Comparison of ENCODE assay signal across 13 cellular contexts in genomic region chr15:76642671-76643070, GRCh38.
DNase-seq lines count a peak whose midpoint lies in the region; ATAC-seq, FAIRE-seq and TF ChIP-seq lines count a peak whose summit lies in the region.
"Had no signal": no experiment of that assay in that cellular context is flagged by ENCODE, and none has a peak within 500 bp of the region (broad histone marks: within the 10 kb centered on the region; RNA-seq: fewer than 3 reads in every experiment).

No MANE protein-coding gene starts in this region.

- H3K9me3 ChIP-seq in neural progenitor cell (ENCODE audit: low read depth) = no peaks in the 10 kb centered on the region
- H3K9me3 ChIP-seq: sigmoid colon, tibial artery had no signal

- TF ChIP-seq CTCF in activated CD8-positive, alpha-beta T cell treated with anti-CD3 and anti-CD28 coated beads for 36 hours (IDR thresholded peaks at IDR 0.05) = peak; percentile 62
- TF ChIP-seq CTCF in bronchial epithelial cell (IDR thresholded peaks at IDR 0.05; ENCODE audit: insufficient read depth, low read length, severe bottlenecking) = no peak
- peak; percentile 53 for TF ChIP-seq CTCF in neural progenitor cell (IDR thresholded peaks at IDR 0.05)

- DNase-seq in activated CD8-positive, alpha-beta T cell treated with anti-CD3 and anti-CD28 coated beads for 36 hours = no peak
- no peak for DNase-seq in activated CD8-positive, alpha-beta T cell treated with anti-CD3 and anti-CD28 coated beads, Interleukin-2, amount 10 ng/mL, durations not matched to agents 7 days and 5 days
- peak; percentile 8 for DNase-seq in Jurkat, Clone E6-1 (ENCODE audit: low read depth, low spot score)
- DNase-seq in bronchial epithelial cell (ENCODE audit: low read depth) (peak; percentile 5), neural progenitor cell (ENCODE audit: low spot score) (no peak), NCI-H526 treated with DMSO at 0.1 percent for 48 hours (lab: John Stamatoyannopoulos, UW) (no peak)
- no peak for DNase-seq in NK-92 treated with Interleukin-12 subunit alpha and Interleukin-12 subunit beta, amount 100 ng/mL, for 24 hours (lab: John Stamatoyannopoulos, UW)
- DNase-seq in stimulated activated naive CD8-positive, alpha-beta T cell treated with anti-CD3 and anti-CD28 coated beads, Interleukin-15, amount 100 ng/mL, for 72 hours = no peak
- DNase-seq: effector CD8-positive, alpha-beta T cell; NCI-H187; sigmoid colon; tibial artery had no signal

- no peak for ATAC-seq in activated CD8-positive, alpha-beta T cell treated with anti-CD3 and anti-CD28 coated beads for 36 hours
- ATAC-seq in activated CD8-positive, alpha-beta T cell treated with anti-CD3 and anti-CD28 coated beads, Interleukin-2, amount 10 ng/mL, durations not matched to agents 7 days and 5 days = no peak
- no peak for ATAC-seq in stimulated activated naive CD8-positive, alpha-beta T cell treated with anti-CD3 and anti-CD28 coated beads, Interleukin-15, amount 100 ng/mL, for 72 hours

- H3F3A ChIP-seq in neural progenitor cell (ENCODE audit: low read depth) = no peaks in the 10 kb centered on the region

- no peak overlapping the region for H3K4me3 Mint-ChIP-seq in activated CD8-positive, alpha-beta T cell treated with anti-CD3 and anti-CD28 coated beads for 36 hours
- H3K4me3 Mint-ChIP-seq in activated CD8-positive, alpha-beta T cell treated with anti-CD3 and anti-CD28 coated beads, Interleukin-2, amount 10 ng/mL, durations not matched to agents 7 days and 5 days = no peak overlapping the region
- no peak overlapping the region for H3K4me3 Mint-ChIP-seq in neural progenitor cell
- no peak overlapping the region for H3K4me3 Mint-ChIP-seq in stimulated activated naive CD8-positive, alpha-beta T cell treated with anti-CD3 and anti-CD28 coated beads, Interleukin-15, amount 100 ng/mL, for 72 hours

- no peak for FAIRE-seq in bronchial epithelial cell (lab: Jason Lieb, UNC)
- FAIRE-seq: HTR-8/SVneo had no signal

- intact Hi-C loops in activated CD8-positive, alpha-beta T cell treated with anti-CD3 and anti-CD28 coated beads for 36 hours (cut with micrococcal nuclease) = no loop called here

- H3K27me3 Mint-ChIP-seq in activated CD8-positive, alpha-beta T cell treated with anti-CD3 and anti-CD28 coated beads for 36 hours = no peaks in the 10 kb centered on the region
- H3K27me3 Mint-ChIP-seq in activated CD8-positive, alpha-beta T cell treated with anti-CD3 and anti-CD28 coated beads, Interleukin-2, amount 10 ng/mL, durations not matched to agents 7 days and 5 days (ENCODE audit: low read depth) = no peaks in the 10 kb centered on the region
- H3K27me3 Mint-ChIP-seq in neural progenitor cell (ENCODE audit: insufficient read depth, low read depth) = no peaks in the 10 kb centered on the region
- no peaks in the 10 kb centered on the region for H3K27me3 Mint-ChIP-seq in stimulated activated naive CD8-positive, alpha-beta T cell treated with anti-CD3 and anti-CD28 coated beads, Interleukin-15, amount 100 ng/mL, for 72 hours

- peaks cover 6% of the 10 kb centered on the region for H3K4me1 ChIP-seq in neural progenitor cell
- H3K4me1 ChIP-seq: sigmoid colon, tibial artery had no signal

- H3K27ac ChIP-seq in neural progenitor cell = no peak overlapping the region
- H3K27ac ChIP-seq: sigmoid colon, tibial artery had no signal

- H3K4me2 ChIP-seq in neural progenitor cell = no peak overlapping the region

- H3K27me3 ChIP-seq in bronchial epithelial cell (ENCODE audit: control insufficient read depth, insufficient read depth, low read length) (no peaks in the 10 kb centered on the region), neural progenitor cell (no peaks in the 10 kb centered on the region)
- H3K27me3 ChIP-seq: sigmoid colon, tibial artery had no signal

- no peaks in the 10 kb centered on the region for H3K4me1 Mint-ChIP-seq in activated CD8-positive, alpha-beta T cell treated with anti-CD3 and anti-CD28 coated beads for 36 hours (ENCODE audit: low read depth)
- no peaks in the 10 kb centered on the region for H3K4me1 Mint-ChIP-seq in activated CD8-positive, alpha-beta T cell treated with anti-CD3 and anti-CD28 coated beads, Interleukin-2, amount 10 ng/mL, durations not matched to agents 7 days and 5 days (ENCODE audit: low read depth)
- no peaks in the 10 kb centered on the region for H3K4me1 Mint-ChIP-seq in neural progenitor cell
- H3K4me1 Mint-ChIP-seq in stimulated activated naive CD8-positive, alpha-beta T cell treated with anti-CD3 and anti-CD28 coated beads, Interleukin-15, amount 100 ng/mL, for 72 hours = no peaks in the 10 kb centered on the region

- H4K20me1 ChIP-seq in neural progenitor cell (ENCODE audit: low read depth) = no peaks in the 10 kb centered on the region

- peaks cover 10% of the 10 kb centered on the region for H3K36me3 Mint-ChIP-seq in activated CD8-positive, alpha-beta T cell treated with anti-CD3 and anti-CD28 coated beads for 36 hours (ENCODE audit: low read depth)
- peaks cover 10% of the 10 kb centered on the region for H3K36me3 Mint-ChIP-seq in activated CD8-positive, alpha-beta T cell treated with anti-CD3 and anti-CD28 coated beads, Interleukin-2, amount 10 ng/mL, durations not matched to agents 7 days and 5 days (ENCODE audit: low read depth)
- H3K36me3 Mint-ChIP-seq in neural progenitor cell = no peaks in the 10 kb centered on the region

- CTCF ChIA-PET in activated CD8-positive, alpha-beta T cell treated with anti-CD3 and anti-CD28 coated beads for 36 hours (lab: Charles Lee) = interaction anchor here (1.0 to 1.2 kb wide), 4 partner anchors 10 to 213 kb away, joined by 3 read pairs; no protein-coding TSS in a partner anchor
- CTCF ChIA-PET in activated CD8-positive, alpha-beta T cell treated with anti-CD3 and anti-CD28 coated beads, Interleukin-2, amount 10 ng/mL, durations not matched to agents 7 days and 5 days (lab: Charles Lee) = interaction anchor here (1.0 to 2.1 kb wide), 3 partner anchors 20 to 901 kb away, joined by 3 to 9 read pairs (median 3); no protein-coding TSS in a partner anchor

- H3K79me2 ChIP-seq in neural progenitor cell (ENCODE audit: low read depth) = no peaks in the 10 kb centered on the region

- POLR2A ChIA-PET in activated CD8-positive, alpha-beta T cell treated with anti-CD3 and anti-CD28 coated beads for 36 hours (lab: Charles Lee) = no interaction called here
- POLR2A ChIA-PET in activated CD8-positive, alpha-beta T cell treated with anti-CD3 and anti-CD28 coated beads, Interleukin-2, amount 10 ng/mL, durations not matched to agents 7 days and 5 days (lab: Charles Lee) = no interaction called here

- H3K27ac Mint-ChIP-seq in activated CD8-positive, alpha-beta T cell treated with anti-CD3 and anti-CD28 coated beads for 36 hours = no peak overlapping the region
- H3K27ac Mint-ChIP-seq in activated CD8-positive, alpha-beta T cell treated with anti-CD3 and anti-CD28 coated beads, Interleukin-2, amount 10 ng/mL, durations not matched to agents 7 days and 5 days = no peak overlapping the region
- H3K27ac Mint-ChIP-seq in neural progenitor cell = no peak overlapping the region
- no peak overlapping the region for H3K27ac Mint-ChIP-seq in stimulated activated naive CD8-positive, alpha-beta T cell treated with anti-CD3 and anti-CD28 coated beads, Interleukin-15, amount 100 ng/mL, for 72 hours

- no peak overlapping the region for H3K4me3 ChIP-seq in Jurkat, Clone E6-1 (ENCODE audit: low read length)
- no peak overlapping the region for H3K4me3 ChIP-seq in bronchial epithelial cell (ENCODE audit: low read depth, low read length)
- no peak overlapping the region for H3K4me3 ChIP-seq in neural progenitor cell
- H3K4me3 ChIP-seq: sigmoid colon, tibial artery had no signal

- no peak overlapping the region for H2AFZ ChIP-seq in neural progenitor cell (replicated peaks)

- peaks cover 4% of the 10 kb centered on the region for H3K9me3 Mint-ChIP-seq in activated CD8-positive, alpha-beta T cell treated with anti-CD3 and anti-CD28 coated beads for 36 hours
- peaks cover under 1% of the 10 kb centered on the region for H3K9me3 Mint-ChIP-seq in activated CD8-positive, alpha-beta T cell treated with anti-CD3 and anti-CD28 coated beads, Interleukin-2, amount 10 ng/mL, durations not matched to agents 7 days and 5 days (ENCODE audit: insufficient read depth)
- no peaks in the 10 kb centered on the region for H3K9me3 Mint-ChIP-seq in neural progenitor cell
- H3K9me3 Mint-ChIP-seq in stimulated activated naive CD8-positive, alpha-beta T cell treated with anti-CD3 and anti-CD28 coated beads, Interleukin-15, amount 100 ng/mL, for 72 hours = no peaks in the 10 kb centered on the region

- no peaks in the 10 kb centered on the region for H3K36me3 ChIP-seq in bronchial epithelial cell (ENCODE audit: control insufficient read depth, insufficient read depth, low read length)
- no peaks in the 10 kb centered on the region for H3K36me3 ChIP-seq in neural progenitor cell
- H3K36me3 ChIP-seq: sigmoid colon had no signal

- H3K9ac ChIP-seq in neural progenitor cell = no peak overlapping the region

Comparison
In these comparisons a context has a peak if more than half of its experiments do, and no peak if none do; other contexts are left out.
1. DNase-seq: peak in Jurkat, Clone E6-1 (single experiment) and bronchial epithelial cell (single experiment); none in activated CD8-positive, alpha-beta T cell treated with anti-CD3 and anti-CD28 coated beads for 36 hours (single experiment), activated CD8-positive, alpha-beta T cell treated with anti-CD3 and anti-CD28 coated beads, Interleukin-2, amount 10 ng/mL, durations not matched to agents 7 days and 5 days (single experiment), neural progenitor cell (single experiment), NK-92 treated with Interleukin-12 subunit alpha and Interleukin-12 subunit beta, amount 100 ng/mL, for 24 hours (single experiment), NCI-H526 treated with DMSO at 0.1 percent for 48 hours (single experiment) and stimulated activated naive CD8-positive, alpha-beta T cell treated with anti-CD3 and anti-CD28 coated beads, Interleukin-15, amount 100 ng/mL, for 72 hours (0 of 2).